ENCODE assay signal across 2 cellular contexts in genomic region chr1:53044926-53045325, GRCh38.
TF ChIP-seq lines count a peak whose summit lies in the region.

No MANE protein-coding gene starts in this region.

TF ChIP-seq in IMR-90, 13 proteins besides CTCF, POLR2A, EP300 and RAD21 (continued from another document):
- TF ChIP-seq ELK1 (IDR thresholded peaks at IDR 0.05; ENCODE audit: borderline replicate concordance, low read depth, low read length) (no peak), MAFK (IDR thresholded peaks at IDR 0.05; ENCODE audit: low read depth, low read length) (no peak), USF2 (IDR thresholded peaks at IDR 0.05; ENCODE audit: low read depth, low read length) (no peak)

TF ChIP-seq in WTC11, 78 proteins besides CTCF, POLR2A, EP300 and RAD21 (continued from another document):
- TF ChIP-seq USF2 (CRISPR knock-in tag; IDR thresholded peaks at IDR 0.05) (peak; percentile 39; the same call in 1 of the 2 replicates), NFE2L1 (CRISPR knock-in tag; IDR thresholded peaks at IDR 0.05) (no peak), NFATC4 (CRISPR knock-in tag; IDR thresholded peaks at IDR 0.05) (no peak), ZNF121 (CRISPR knock-in tag; IDR thresholded peaks at IDR 0.05) (no peak), TEAD1 (CRISPR knock-in tag; IDR thresholded peaks at IDR 0.05) (no peak), CREM (CRISPR knock-in tag; IDR thresholded peaks at IDR 0.05) (no peak), USF1 (CRISPR knock-in tag; IDR thresholded peaks at IDR 0.05) (0 out of 2 replicates have a peak, but pooled peaks have one; percentile 27)
